Comparison of ENCODE assay signal across 25 cellular contexts in the genomic region with DNA sequence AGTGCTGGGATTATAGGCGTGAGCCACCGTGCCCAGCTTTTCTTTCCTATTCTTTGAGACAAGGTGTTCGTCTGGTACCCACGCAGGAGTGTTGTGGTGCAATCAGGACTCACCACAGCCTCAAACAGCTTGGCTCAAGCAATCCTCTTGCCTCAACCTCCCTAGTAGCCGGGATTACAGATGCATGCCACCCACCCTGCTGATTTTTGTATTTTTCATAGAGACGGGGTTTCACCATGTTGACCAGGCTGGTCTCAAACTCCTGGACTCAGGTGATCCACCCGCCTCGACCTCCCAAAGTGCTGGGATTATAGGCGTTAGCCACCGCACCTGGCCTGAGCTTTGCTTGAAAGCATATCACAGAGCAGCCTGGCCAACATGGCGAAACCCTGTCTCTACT. TPM values are rescaled to one million over a fixed set of nuclear protein-coding genes. Genes with fewer than 3 reads are reported as not detected.
DNase-seq lines count a peak whose midpoint lies in the region; ATAC-seq and TF ChIP-seq lines count a peak whose summit lies in the region.
"Had no signal": no experiment of that assay in that cellular context is flagged by ENCODE, and none has a peak within 500 bp of the region (broad histone marks: within the 10 kb centered on the region; RNA-seq: fewer than 3 reads in every experiment).

No MANE protein-coding gene starts in this region.

- H3K36me3 ChIP-seq in RWPE2 (ENCODE audit: low read depth): no peaks in the 10 kb centered on the region
- H3K36me3 ChIP-seq in left ventricle myocardium inferior: no peaks in the 10 kb centered on the region
- H3K36me3 ChIP-seq: HAP-1, SJCRH30 had no signal

- H3K4me1 ChIP-seq in RWPE2 (ENCODE audit: insufficient read depth, poor library complexity, severe bottlenecking) (no peaks in the 10 kb centered on the region), left ventricle myocardium inferior (no peaks in the 10 kb centered on the region)
- H3K4me1 ChIP-seq: HAP-1 had no signal

- peaks cover 16% of the 10 kb centered on the region for H3K4me1 Mint-ChIP-seq in activated naive CD8-positive, alpha-beta T cell treated with anti-CD3 and anti-CD28 coated beads, Interleukin-2, amount 10 ng/mL, durations not matched to agents 7 days and 5 days
- H3K4me1 Mint-ChIP-seq in activated naive CD8-positive, alpha-beta T cell treated with anti-CD3 and anti-CD28 coated beads, Interleukin-2, amount 50 U/mL, for 24 hours: peaks cover 21% of the 10 kb centered on the region
- H3K4me1 Mint-ChIP-seq: GM23338 had no signal

- no peak for ATAC-seq in activated naive CD8-positive, alpha-beta T cell treated with anti-CD3 and anti-CD28 coated beads, Interleukin-2, amount 10 ng/mL, durations not matched to agents 7 days and 5 days (ENCODE audit: low read depth)
- ATAC-seq in activated naive CD8-positive, alpha-beta T cell treated with anti-CD3 and anti-CD28 coated beads, Interleukin-2, amount 50 U/mL, for 24 hours: no peak
- ATAC-seq in RWPE2 (ENCODE audit: low read depth): no peak
- ATAC-seq in sciatic nerve: no peak
- ATAC-seq: CD8-positive, alpha-beta T cell; GM23338; HepG2; K562; Panc1 had no signal

- H3K4me3 ChIP-seq in RWPE2 (ENCODE audit: severe bottlenecking) (no peak overlapping the region), left ventricle myocardium inferior (no peak overlapping the region)
- H3K4me3 ChIP-seq: GM23338, HAP-1, K562, SJCRH30 had no signal

- H3K9me3 ChIP-seq in RWPE2 (ENCODE audit: severe bottlenecking) (no peaks in the 10 kb centered on the region), left ventricle myocardium inferior (replicated peaks) (no peaks in the 10 kb centered on the region)
- H3K9me3 ChIP-seq: HAP-1, SJCRH30 had no signal

- H3K27ac Mint-ChIP-seq in activated naive CD8-positive, alpha-beta T cell treated with anti-CD3 and anti-CD28 coated beads, Interleukin-2, amount 10 ng/mL, durations not matched to agents 7 days and 5 days: peak overlapping the region; percentile 45
- no peak overlapping the region for H3K27ac Mint-ChIP-seq in activated naive CD8-positive, alpha-beta T cell treated with anti-CD3 and anti-CD28 coated beads, Interleukin-2, amount 50 U/mL, for 24 hours
- H3K27ac Mint-ChIP-seq: CD8-positive, alpha-beta T cell; GM23338 had no signal

- no peak overlapping the region for H3K4me3 Mint-ChIP-seq in activated naive CD8-positive, alpha-beta T cell treated with anti-CD3 and anti-CD28 coated beads, Interleukin-2, amount 10 ng/mL, durations not matched to agents 7 days and 5 days
- no peak overlapping the region for H3K4me3 Mint-ChIP-seq in activated naive CD8-positive, alpha-beta T cell treated with anti-CD3 and anti-CD28 coated beads, Interleukin-2, amount 50 U/mL, for 24 hours
- H3K4me3 Mint-ChIP-seq: CD8-positive, alpha-beta T cell; GM23338 had no signal

- H3K27me3 ChIP-seq in RWPE2 (ENCODE audit: insufficient read depth, poor library complexity, severe bottlenecking) (no peaks in the 10 kb centered on the region), left ventricle myocardium inferior (ENCODE audit: low read depth) (no peaks in the 10 kb centered on the region)
- H3K27me3 ChIP-seq: SJCRH30 had no signal

- H3K36me3 Mint-ChIP-seq in activated naive CD8-positive, alpha-beta T cell treated with anti-CD3 and anti-CD28 coated beads, Interleukin-2, amount 10 ng/mL, durations not matched to agents 7 days and 5 days: peaks cover 1% of the 10 kb centered on the region
- peaks cover 2% of the 10 kb centered on the region for H3K36me3 Mint-ChIP-seq in activated naive CD8-positive, alpha-beta T cell treated with anti-CD3 and anti-CD28 coated beads, Interleukin-2, amount 50 U/mL, for 24 hours (ENCODE audit: low read depth)
- H3K36me3 Mint-ChIP-seq: CD8-positive, alpha-beta T cell had no signal

- intact Hi-C loops in sciatic nerve (cut with DNase I): no loop called here
- intact Hi-C loops in left ventricle myocardium inferior (cut with micrococcal nuclease): no loop called here

- POLR2A ChIA-PET in activated naive CD8-positive, alpha-beta T cell treated with anti-CD3 and anti-CD28 coated beads, Interleukin-2, amount 10 ng/mL, durations not matched to agents 7 days and 5 days (lab: Charles Lee): no interaction called here

- no peak for DNase-seq in activated naive CD8-positive, alpha-beta T cell treated with anti-CD3 and anti-CD28 coated beads, Interleukin-2, amount 10 ng/mL, durations not matched to agents 7 days and 5 days
- no peak for DNase-seq in activated naive CD8-positive, alpha-beta T cell treated with anti-CD3 and anti-CD28 coated beads, Interleukin-2, amount 50 U/mL, for 24 hours
- DNase-seq in RWPE2 (ENCODE audit: low spot score) (peak; percentile 33), sciatic nerve (ENCODE audit: low spot score) (peak; percentile 37), left ventricle myocardium inferior (no peak)
- no peak for DNase-seq in activated CD4-positive, alpha-beta T cell treated with anti-CD3 and anti-CD28 coated beads, Interleukin-2, amount 50 U/mL, for 4 hours
- no peak for DNase-seq in activated T-cell treated with anti-CD3 and anti-CD28 coated beads, Interleukin-2, amount 50 U/mL, for 48 hours
- DNase-seq: CD8-positive, alpha-beta T cell; DND-41; NCI-H1092; NCI-H1436; NCI-H1930; NCI-H2227 treated with DMSO at 0.1 percent for 48 hours; NCI-H510A treated with DMSO at 0.1 percent for 48 hours; NCI-H774; NK-92 treated with Interleukin-12 subunit alpha and Interleukin-12 subunit beta, amount 100 ng/mL, for 24 hours; SJCRH30 had no signal

- TF ChIP-seq CTCF in RWPE2 (IDR thresholded peaks at IDR 0.05; ENCODE audit: poor library complexity, severe bottlenecking) (no peak), left ventricle myocardium inferior (IDR thresholded peaks at IDR 0.05; ENCODE audit: borderline replicate concordance) (no peak)

- H3K27ac ChIP-seq in RWPE2 (ENCODE audit: poor library complexity, severe bottlenecking) (no peak overlapping the region), left ventricle myocardium inferior (replicated peaks) (no peak overlapping the region)
- H3K27ac ChIP-seq: HL-60, SJCRH30 had no signal

- H3K27me3 Mint-ChIP-seq in activated naive CD8-positive, alpha-beta T cell treated with anti-CD3 and anti-CD28 coated beads, Interleukin-2, amount 10 ng/mL, durations not matched to agents 7 days and 5 days: peaks cover 19% of the 10 kb centered on the region
- peaks cover 37% of the 10 kb centered on the region for H3K27me3 Mint-ChIP-seq in activated naive CD8-positive, alpha-beta T cell treated with anti-CD3 and anti-CD28 coated beads, Interleukin-2, amount 50 U/mL, for 24 hours

- H3K9me3 Mint-ChIP-seq in activated naive CD8-positive, alpha-beta T cell treated with anti-CD3 and anti-CD28 coated beads, Interleukin-2, amount 10 ng/mL, durations not matched to agents 7 days and 5 days: peaks cover 7% of the 10 kb centered on the region
- peaks cover 7% of the 10 kb centered on the region for H3K9me3 Mint-ChIP-seq in activated naive CD8-positive, alpha-beta T cell treated with anti-CD3 and anti-CD28 coated beads, Interleukin-2, amount 50 U/mL, for 24 hours
- H3K9me3 Mint-ChIP-seq: CD8-positive, alpha-beta T cell had no signal

RNA-seq across cellular contexts. Expression of a gene that starts 1.5 kb away (rescaled TPM):
- 1 to 10 TPM in 1 of 2 experiments, under 1 TPM in 1; 0.71 to 1.5 TPM for total RNA-seq in activated naive CD8-positive, alpha-beta T cell treated with anti-CD3 and anti-CD28 coated beads, Interleukin-2, amount 10 ng/mL, durations not matched to agents 7 days and 5 days
- 0.22 TPM for total RNA-seq in sciatic nerve
- not detected for total RNA-seq in left ventricle myocardium inferior
- total RNA-seq: CD8-positive, alpha-beta T cell; G401; GM23338; HepG2; HT-29; K562 had no signal

RNA-seq across cellular contexts. Expression of a gene that starts 54.6 kb away (rescaled TPM):
- total RNA-seq in activated naive CD8-positive, alpha-beta T cell treated with anti-CD3 and anti-CD28 coated beads, Interleukin-2, amount 10 ng/mL, durations not matched to agents 7 days and 5 days: 1 to 10 TPM in 1 of 2 experiments, under 1 TPM in 1; 0.55 to 1.0 TPM
- total RNA-seq in sciatic nerve (19.3 TPM), left ventricle myocardium inferior (2.0 TPM)
- total RNA-seq: CD8-positive, alpha-beta T cell; HepG2; HT-29; K562 had no signal

Comparison
In these comparisons a context has a peak if more than half of its experiments do, and no peak if none do; other contexts are left out.
1. DNase-seq: peak in RWPE2 (single experiment) and sciatic nerve (single experiment); none in activated naive CD8-positive, alpha-beta T cell treated with anti-CD3 and anti-CD28 coated beads, Interleukin-2, amount 10 ng/mL, durations not matched to agents 7 days and 5 days (single experiment), activated naive CD8-positive, alpha-beta T cell treated with anti-CD3 and anti-CD28 coated beads, Interleukin-2, amount 50 U/mL, for 24 hours (single experiment), activated CD4-positive, alpha-beta T cell treated with anti-CD3 and anti-CD28 coated beads, Interleukin-2, amount 50 U/mL, for 4 hours (0 of 2), activated T-cell treated with anti-CD3 and anti-CD28 coated beads, Interleukin-2, amount 50 U/mL, for 48 hours (0 of 2) and left ventricle myocardium inferior (single experiment).